12 cellular contexts compared by ENCODE assay signal in the genomic region with DNA sequence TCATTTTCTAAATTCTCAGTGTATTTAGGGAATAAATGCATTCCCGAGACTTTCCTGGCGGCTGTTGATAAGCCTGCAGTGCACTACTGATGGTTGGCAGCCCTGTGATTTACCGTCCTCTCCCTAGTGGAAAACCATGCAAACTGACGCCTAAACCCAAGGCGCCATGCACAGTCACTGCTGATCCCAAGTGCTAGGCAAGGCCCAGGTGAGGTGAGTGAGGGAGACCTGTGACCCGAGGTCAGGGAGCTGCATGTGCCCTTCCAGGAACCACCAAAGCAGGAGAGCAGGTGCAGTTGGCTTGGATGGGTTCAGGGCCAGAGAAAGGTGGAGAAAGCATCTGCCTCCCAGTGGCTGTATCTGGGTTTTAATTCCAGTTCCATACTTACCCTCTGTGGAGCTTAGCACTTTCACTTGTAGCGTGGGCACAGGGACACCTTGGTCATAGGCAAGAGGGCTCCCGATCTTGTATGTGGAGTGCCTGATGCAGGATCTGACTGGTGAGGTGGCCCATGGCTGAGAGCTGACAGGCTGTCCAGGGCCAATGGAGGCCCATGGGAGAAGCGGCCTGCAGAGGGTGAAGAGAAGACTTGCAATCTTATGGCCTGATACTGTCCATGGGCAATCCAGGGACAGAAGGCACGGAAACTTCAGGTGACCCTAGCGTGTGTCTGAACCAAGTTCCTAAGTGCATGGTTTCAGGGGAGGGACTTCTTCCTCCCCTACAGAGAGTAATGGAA.
DNase-seq lines count a peak whose midpoint lies in the region; ATAC-seq and TF ChIP-seq lines count a peak whose summit lies in the region.
"Had no signal": no experiment of that assay in that cellular context is flagged by ENCODE, and none has a peak within 500 bp of the region (broad histone marks: within the 10 kb centered on the region; RNA-seq: fewer than 3 reads in every experiment).

No MANE protein-coding gene starts in this region.

- peaks cover 6% of the 10 kb centered on the region for H3K4me1 Mint-ChIP-seq in activated T-cell treated with anti-CD3 and anti-CD28 coated beads, Interleukin-2, amount 50 U/mL, for 4 hours (ENCODE audit: low read depth)

- H3K79me2 ChIP-seq in hepatocyte: no peaks in the 10 kb centered on the region

- H3K4me3 Mint-ChIP-seq in activated T-cell treated with anti-CD3 and anti-CD28 coated beads, Interleukin-2, amount 50 U/mL, for 4 hours: no peak overlapping the region

- H3K4me3 ChIP-seq in Peyer's patch (no peak overlapping the region), hepatocyte (no peak overlapping the region), spleen (no peak overlapping the region), colonic mucosa (no peak overlapping the region)
- H3K4me3 ChIP-seq: GM12878, SK-N-MC had no signal

- peak; percentile 4 for DNase-seq in activated T-cell treated with anti-CD3 and anti-CD28 coated beads, Interleukin-2, amount 50 U/mL, for 1 hour
- no peak for DNase-seq in activated T-cell treated with anti-CD3 and anti-CD28 coated beads, Interleukin-2, amount 50 U/mL, for 4 hours
- peak in 2 of 3 donors; percentile 27 to 31 for DNase-seq in Peyer's patch
- no peak for DNase-seq in hepatocyte (ENCODE audit: low spot score)
- peak; percentile 45 for DNase-seq in spleen
- DNase-seq in colonic mucosa: no peak
- no peak for DNase-seq in AG08395 (ENCODE audit: low spot score)
- no peak for DNase-seq in stimulated activated naive CD4-positive, alpha-beta T cell (lab: John Stamatoyannopoulos, UW)
- DNase-seq: DMS79, NCI-H1436 had no signal

- no peaks in the 10 kb centered on the region for H3K9me3 Mint-ChIP-seq in activated T-cell treated with anti-CD3 and anti-CD28 coated beads, Interleukin-2, amount 50 U/mL, for 4 hours

- H3K36me3 Mint-ChIP-seq in activated T-cell treated with anti-CD3 and anti-CD28 coated beads, Interleukin-2, amount 50 U/mL, for 4 hours (ENCODE audit: insufficient read depth): no peaks in the 10 kb centered on the region

- intact Hi-C loops in spleen (cut with DNase I; ENCODE audit: low total_unique reads) (no loop called here), colonic mucosa (cut with DNase I) (no loop called here)

- H3K4me2 ChIP-seq in hepatocyte: no peak overlapping the region

- no peaks in the 10 kb centered on the region for H3K36me3 ChIP-seq in Peyer's patch
- no peaks in the 10 kb centered on the region for H3K36me3 ChIP-seq in hepatocyte (replicated peaks; ENCODE audit: insufficient read depth, low read depth)
- no peaks in the 10 kb centered on the region for H3K36me3 ChIP-seq in spleen
- no peaks in the 10 kb centered on the region for H3K36me3 ChIP-seq in colonic mucosa

- H3K9me3 ChIP-seq in Peyer's patch: no peaks in the 10 kb centered on the region
- no peaks in the 10 kb centered on the region for H3K9me3 ChIP-seq in hepatocyte (ENCODE audit: low read depth)
- no peaks in the 10 kb centered on the region for H3K9me3 ChIP-seq in spleen
- no peaks in the 10 kb centered on the region for H3K9me3 ChIP-seq in colonic mucosa

- peaks cover 0 to 5% (median 0%) of the 10 kb centered on the region in 4 donors for H3K4me1 ChIP-seq in Peyer's patch
- H3K4me1 ChIP-seq in hepatocyte (ENCODE audit: insufficient read depth): peaks cover 15% of the 10 kb centered on the region
- peaks cover 15 to 50% (median 30%) of the 10 kb centered on the region in 6 donors for H3K4me1 ChIP-seq in spleen
- H3K4me1 ChIP-seq in colonic mucosa: no peaks in the 10 kb centered on the region

- TF ChIP-seq POLR2A in Peyer's patch (IDR thresholded peaks at IDR 0.05) (no peak), spleen (IDR thresholded peaks at IDR 0.05) (no peak)

- H3K27me3 Mint-ChIP-seq in activated T-cell treated with anti-CD3 and anti-CD28 coated beads, Interleukin-2, amount 50 U/mL, for 4 hours (ENCODE audit: low read depth): no peaks in the 10 kb centered on the region

- H3K27ac ChIP-seq in Peyer's patch (no peak overlapping the region), hepatocyte (peak overlapping the region; percentile 34), spleen (no peak overlapping the region), colonic mucosa (no peak overlapping the region)
- H3K27ac ChIP-seq: SK-N-MC had no signal

- no peak for TF ChIP-seq CTCF in Peyer's patch (IDR thresholded peaks at IDR 0.05)
- TF ChIP-seq CTCF in hepatocyte (IDR thresholded peaks at IDR 0.05; ENCODE audit: poor library complexity): no peak
- TF ChIP-seq CTCF in spleen (IDR thresholded peaks at IDR 0.05 in 8 of 11, conservative IDR thresholded peaks at IDR 0.05 in 3 of 11): no peak
- TF ChIP-seq CTCF in colonic mucosa (IDR thresholded peaks at IDR 0.05): no peak

- H3K27me3 ChIP-seq in Peyer's patch (no peaks in the 10 kb centered on the region), hepatocyte (no peaks in the 10 kb centered on the region), spleen (replicated peaks in 1 of 7) (no peaks in the 10 kb centered on the region), colonic mucosa (no peaks in the 10 kb centered on the region)

- no peak overlapping the region for H3K9ac ChIP-seq in colonic mucosa (ENCODE audit: low read depth in 2 of 2, low read length in 2 of 2)

- H3K9me2 ChIP-seq in hepatocyte (replicated peaks; ENCODE audit: insufficient read depth): no peaks in the 10 kb centered on the region

- no peak overlapping the region for H2AFZ ChIP-seq in hepatocyte

- ATAC-seq in activated T-cell treated with anti-CD3 and anti-CD28 coated beads, Interleukin-2, amount 50 U/mL, for 4 hours: no peak

- 85% methylated on average over 11 of the region's 11 CpGs for WGBS in hepatocyte (ENCODE audit: low lambda C conversion rate, missing lambda C conversion rate)
- WGBS in spleen, 5 donors: 88 to 97% (median 91%) methylated on average over 10 to 11 of the region's 11 CpGs

- no peaks in the 10 kb centered on the region for H4K20me1 ChIP-seq in hepatocyte (ENCODE audit: insufficient read depth, poor library complexity, severe bottlenecking)

Comparison
In these comparisons a context has a peak if more than half of its experiments do, and no peak if none do; other contexts are left out.
1. DNase-seq: peak in activated T-cell treated with anti-CD3 and anti-CD28 coated beads, Interleukin-2, amount 50 U/mL, for 1 hour (single experiment), Peyer's patch (2 of 3) and spleen (single experiment); none in activated T-cell treated with anti-CD3 and anti-CD28 coated beads, Interleukin-2, amount 50 U/mL, for 4 hours (single experiment), hepatocyte (single experiment), colonic mucosa (single experiment), AG08395 (single experiment) and stimulated activated naive CD4-positive, alpha-beta T cell (0 of 6).